ENCODE assay signal across 17 cellular contexts in the genomic region with DNA sequence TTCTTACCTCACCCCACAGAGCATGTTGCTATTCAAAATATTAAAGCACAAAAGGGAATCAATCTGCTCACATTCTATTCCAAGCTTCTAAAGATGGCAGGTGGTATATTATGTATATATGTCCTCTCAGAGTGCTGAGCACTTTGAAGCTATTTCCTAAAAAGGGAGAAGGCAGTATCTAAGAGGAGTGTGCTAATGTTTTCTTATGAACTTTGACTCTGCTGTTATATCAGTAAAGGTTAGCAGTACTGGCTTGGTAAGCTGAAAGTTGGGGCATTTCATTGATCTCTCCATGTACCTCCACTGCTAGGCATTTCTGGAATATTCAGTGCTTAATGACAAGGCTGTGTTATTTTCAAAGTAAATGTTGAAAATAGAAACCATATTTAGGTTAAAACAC.
"Had no signal": no experiment of that assay in that cellular context is flagged by ENCODE, and none has a peak within 500 bp of the region (broad histone marks: within the 10 kb centered on the region; RNA-seq: fewer than 3 reads in every experiment).

No MANE protein-coding gene starts in this region.

- H3K4me1 ChIP-seq: gastroesophageal sphincter, sigmoid colon had no signal

- H3K4me3 ChIP-seq: esophagus squamous epithelium, gastroesophageal sphincter, mucosa of descending colon, sigmoid colon, skin epidermis had no signal

- H3K27ac Mint-ChIP-seq: immature natural killer cell; naive thymus-derived CD8-positive, alpha-beta T cell; type B pancreatic cell had no signal

- H3K27ac ChIP-seq: gastroesophageal sphincter, sigmoid colon, skin epidermis had no signal

- H3K36me3 ChIP-seq: gastroesophageal sphincter, sigmoid colon had no signal

- DNase-seq: dermis blood vessel endothelial cell; esophagus squamous epithelium; foreskin fibroblast; glutamatergic neuron; immature natural killer cell; kidney; left cardiac atrium; left ventricle myocardium superior; mucosa of descending colon; naive thymus-derived CD8-positive, alpha-beta T cell; posterior cingulate gyrus; sigmoid colon; stimulated activated CD4-positive, alpha-beta T cell treated with anti-CD3 and anti-CD28 coated beads, Interleukin-2, amount 100 ng/mL, for 24 hours; stimulated activated naive CD4-positive, alpha-beta T cell treated with Interleukin-2 at 50 U/mL for 16 hours had no signal

- H3K4me3 Mint-ChIP-seq: immature natural killer cell; naive thymus-derived CD8-positive, alpha-beta T cell; type B pancreatic cell had no signal

- ATAC-seq: gastroesophageal sphincter; left cardiac atrium; left ventricle myocardium superior; mucosa of descending colon; naive thymus-derived CD8-positive, alpha-beta T cell had no signal

- H3K27me3 ChIP-seq: esophagus squamous epithelium, gastroesophageal sphincter, sigmoid colon had no signal

- H3K27me3 Mint-ChIP-seq: naive thymus-derived CD8-positive, alpha-beta T cell; type B pancreatic cell had no signal

- H3K9me3 ChIP-seq: sigmoid colon had no signal
